In the genomic region with DNA sequence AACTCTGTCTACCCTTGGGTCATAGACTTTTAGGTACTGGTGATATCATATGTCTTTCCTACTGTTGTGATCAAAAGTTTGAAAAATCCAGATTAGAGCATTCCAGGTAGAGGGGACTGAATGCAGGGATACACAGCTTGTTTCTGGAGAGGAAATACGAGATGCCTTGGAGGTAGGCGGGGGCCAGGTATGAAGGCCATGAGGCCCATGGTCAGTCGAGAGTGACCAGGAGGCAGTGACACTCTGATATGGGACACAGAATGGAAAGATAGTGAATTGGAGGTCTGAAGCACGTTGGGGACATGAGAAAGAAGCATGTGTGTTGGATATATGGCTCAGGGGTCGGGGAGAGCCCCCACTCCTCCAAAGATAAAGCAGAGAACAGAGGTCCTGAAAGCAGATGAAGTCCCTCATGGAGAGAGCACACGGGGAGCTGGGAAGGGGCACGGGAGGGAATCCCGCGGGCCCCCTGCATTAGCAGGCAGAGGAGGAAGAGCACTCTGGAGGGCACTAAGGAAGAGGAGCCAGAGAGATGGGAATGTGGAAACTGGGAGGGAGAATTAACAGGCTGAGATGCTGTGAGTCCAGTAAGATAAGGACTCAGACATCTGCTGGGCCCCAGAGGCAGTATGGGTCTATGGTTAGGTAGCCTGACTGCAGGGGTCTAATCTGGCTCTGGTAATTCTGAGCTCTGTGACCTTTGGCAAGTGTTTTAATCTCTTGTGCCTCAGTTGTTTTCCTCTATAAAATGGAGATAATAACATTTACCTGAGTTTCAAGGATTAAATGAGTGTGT, we compare ENCODE assay signal across 16 cellular contexts. TPM values are rescaled to one million over a fixed set of nuclear protein-coding genes. Genes with fewer than 3 reads are reported as not detected.
DNase-seq lines count a peak whose midpoint lies in the region; ATAC-seq and TF ChIP-seq lines count a peak whose summit lies in the region.
"Had no signal": no experiment of that assay in that cellular context is flagged by ENCODE, and none has a peak within 500 bp of the region (broad histone marks: within the 10 kb centered on the region; RNA-seq: fewer than 3 reads in every experiment).

No MANE protein-coding gene starts in this region.

- H2AK5ac ChIP-seq in IMR-90 (ENCODE audit: low read depth, low read length) (peak overlapping the region; percentile 99), mesenchymal stem cell (ENCODE audit: low read length, severe bottlenecking) (peak overlapping the region; percentile 98)

- H2BK20ac ChIP-seq in IMR-90 (ENCODE audit: low read depth, low read length): peak overlapping the region; percentile 97

- H3K4me3 ChIP-seq in IMR-90 (ENCODE audit: insufficient read depth, low read depth, low read length) (no peak overlapping the region), mesenchymal stem cell (ENCODE audit: insufficient read depth in 1 of 2, low read depth in 1 of 2, low read length in 2 of 2) (no peak overlapping the region)
- H3K4me3 ChIP-seq: mucosa of descending colon had no signal

- CTCF ChIA-PET in IMR-90 (lab: Yijun Ruan, JAX): interaction anchor here (1.5 kb wide), 1 partner anchor 145 kb away, joined by 4 read pairs; no protein-coding TSS in a partner anchor

- H3K4ac ChIP-seq in IMR-90 (ENCODE audit: low read depth, low read length): peak overlapping the region; percentile 96
- H3K4ac ChIP-seq in mesenchymal stem cell (ENCODE audit: low read depth in 1 of 2, low read length in 2 of 2): peak overlapping the region in 1 of 2 experiments; percentile 62

- TF ChIP-seq CTCF in IMR-90 (conservative IDR thresholded peaks at IDR 0.05; ENCODE audit: low read depth, low read length) (no peak), endothelial cell (IDR thresholded peaks at IDR 0.05; ENCODE audit: unreplicated experiment) (no peak)

- H4K91ac ChIP-seq in IMR-90 (ENCODE audit: insufficient read depth, low read depth, low read length) (peak overlapping the region; percentile 85), mesenchymal stem cell (ENCODE audit: low read length) (peak overlapping the region; percentile 6)

- DNase-seq in IMR-90: no peak
- DNase-seq in activated naive CD8-positive, alpha-beta T cell treated with anti-CD3 and anti-CD28 coated beads, Interleukin-2, amount 50 U/mL, for 24 hours: no peak
- DNase-seq in mesenchymal stem cell: no peak
- no peak for DNase-seq in endothelial cell (ENCODE audit: low spot score)
- DNase-seq: amniotic stem cell; CD4-positive, alpha-beta T cell; GOT3; mucosa of descending colon; NCI-H1694; NCI-H69; SHP77 treated with DMSO at 0.1 percent for 48 hours; stimulated activated CD4-positive, alpha-beta T cell treated with anti-CD3 and anti-CD28 coated beads, Interleukin-2, amount 100 ng/mL, for 24 hours had no signal

- H4K8ac ChIP-seq in IMR-90 (ENCODE audit: low read depth in 2 of 2, low read length in 2 of 2) (peak overlapping the region; percentile 10 to 61; a peak in 3 of 4 replicates), mesenchymal stem cell (ENCODE audit: low read length) (no peak overlapping the region)

- no peaks in the 10 kb centered on the region for H4K20me1 ChIP-seq in IMR-90 (ENCODE audit: insufficient read depth, low read length)

- no peaks in the 10 kb centered on the region for H3K27me3 ChIP-seq in IMR-90 (ENCODE audit: control insufficient read depth, insufficient read depth, low read length)
- no peaks in the 10 kb centered on the region for H3K27me3 ChIP-seq in mesenchymal stem cell (ENCODE audit: control insufficient read depth in 1 of 2, insufficient read depth in 1 of 2, low read length in 2 of 2)

- H3K14ac ChIP-seq in IMR-90 (replicated peaks; ENCODE audit: low read depth, low read length): peak overlapping the region; percentile 50
- peak overlapping the region in 1 of 2 experiments; percentile 51 for H3K14ac ChIP-seq in mesenchymal stem cell (ENCODE audit: low read length in 2 of 2)

- H3K9me3 Mint-ChIP-seq in activated naive CD8-positive, alpha-beta T cell treated with anti-CD3 and anti-CD28 coated beads, Interleukin-2, amount 50 U/mL, for 24 hours: no peaks in the 10 kb centered on the region
- no peaks in the 10 kb centered on the region for H3K9me3 Mint-ChIP-seq in stimulated activated memory B cell treated with anti-CD40 and anti-IgM and Interleukin-4, amounts not matched to agents 10 μg/mL and 1 μg/mL and 100 μg/mL, for 72 hours
- no peaks in the 10 kb centered on the region for H3K9me3 Mint-ChIP-seq in endothelial cell (ENCODE audit: unreplicated experiment)
- H3K9me3 Mint-ChIP-seq: CD4-positive, alpha-beta T cell had no signal

- H3K9me1 ChIP-seq in IMR-90 (ENCODE audit: insufficient read depth, low read length): peaks cover 15% of the 10 kb centered on the region

- H3K79me1 ChIP-seq in IMR-90 (ENCODE audit: low read depth in 1 of 2, low read length in 2 of 2) (peaks cover 4 to 18% of the 10 kb centered on the region in 2 experiments; a peak in 3 of 4 replicates), mesenchymal stem cell (replicated peaks; ENCODE audit: low read length, poor library complexity, severe bottlenecking) (peaks cover 2% of the 10 kb centered on the region)

- BruUV-seq in IMR-90 (replicated peaks; lab: Mats Ljungman, UMichigan): no TSS peak

- no CpG with 5 or more reads among the region's 9 CpGs for WGBS in IMR-90 (ENCODE audit: extremely low coverage in 2 of 2, insufficient read length in 1 of 2), 2 experiments
- WGBS in mesenchymal stem cell: 92% methylated on average over 9 of the region's 9 CpGs

- no peak for TF ChIP-seq RAD21 in IMR-90 (IDR thresholded peaks at IDR 0.05; ENCODE audit: low read length)

- H2AK9ac ChIP-seq in IMR-90 (replicated peaks; ENCODE audit: low read depth, low read length, poor library complexity): peak overlapping the region; percentile 77

- H2AFZ ChIP-seq in IMR-90 (replicated peaks; ENCODE audit: low read length, poor library complexity) (no peak overlapping the region), mesenchymal stem cell (ENCODE audit: low read depth, low read length) (no peak overlapping the region)

- dilution Hi-C loops in IMR-90 (cut with HindIII; ENCODE audit: low sequenced_read_pairs, unreplicated experiment): no loop called here

- H3K27ac Mint-ChIP-seq in activated naive CD8-positive, alpha-beta T cell treated with anti-CD3 and anti-CD28 coated beads, Interleukin-2, amount 50 U/mL, for 24 hours: peak overlapping the region; percentile 3
- H3K27ac Mint-ChIP-seq in stimulated activated memory B cell treated with anti-CD40 and anti-IgM and Interleukin-4, amounts not matched to agents 10 μg/mL and 1 μg/mL and 100 μg/mL, for 72 hours: peak overlapping the region; percentile 23
- no peak overlapping the region for H3K27ac Mint-ChIP-seq in endothelial cell (ENCODE audit: unreplicated experiment)
- H3K27ac Mint-ChIP-seq: CD4-positive, alpha-beta T cell; WTC11 had no signal

- intact Hi-C loops in IMR-90 (cut with micrococcal nuclease): loop anchor here (5.0 kb wide), 1 partner anchor 46 kb away; no protein-coding TSS in a partner anchor

- peak overlapping the region; percentile 60; the same call in 1 of the 2 replicates for H4K5ac ChIP-seq in IMR-90 (ENCODE audit: low read depth, low read length)

- peak overlapping the region; percentile 38; the same call in 1 of the 2 replicates for H3K56ac ChIP-seq in IMR-90 (ENCODE audit: extremely low read depth, insufficient read depth, low read length)

- H2BK5ac ChIP-seq in IMR-90 (ENCODE audit: low read depth, low read length, poor library complexity, severe bottlenecking) (peak overlapping the region; percentile 43), mesenchymal stem cell (ENCODE audit: low read depth, low read length, poor library complexity, severe bottlenecking) (peak overlapping the region; percentile 33)

- H3K4me1 Mint-ChIP-seq in activated naive CD8-positive, alpha-beta T cell treated with anti-CD3 and anti-CD28 coated beads, Interleukin-2, amount 50 U/mL, for 24 hours: peaks cover 6% of the 10 kb centered on the region
- H3K4me1 Mint-ChIP-seq in stimulated activated memory B cell treated with anti-CD40 and anti-IgM and Interleukin-4, amounts not matched to agents 10 μg/mL and 1 μg/mL and 100 μg/mL, for 72 hours: no peaks in the 10 kb centered on the region
- H3K4me1 Mint-ChIP-seq in endothelial cell (ENCODE audit: unreplicated experiment): peaks cover 4% of the 10 kb centered on the region

- ATAC-seq in IMR-90 (ENCODE audit: low read depth) (no peak), HG03097 (IDR thresholded peaks at IDR 0.05; ENCODE audit: low FRiP score, unreplicated experiment) (no peak), GM18861 (IDR thresholded peaks at IDR 0.05; ENCODE audit: unreplicated experiment) (no peak)
- no peak for ATAC-seq in activated naive CD8-positive, alpha-beta T cell treated with anti-CD3 and anti-CD28 coated beads, Interleukin-2, amount 50 U/mL, for 24 hours
- no peak for ATAC-seq in stimulated activated memory B cell treated with anti-CD40 and anti-IgM and Interleukin-4, amounts not matched to agents 10 μg/mL and 1 μg/mL and 100 μg/mL, for 72 hours
- ATAC-seq: WTC11 had no signal

- H2BK12ac ChIP-seq in mesenchymal stem cell (ENCODE audit: low read length in 2 of 2): peak overlapping the region; percentile 38 to 83

- H3K36me3 Mint-ChIP-seq in activated naive CD8-positive, alpha-beta T cell treated with anti-CD3 and anti-CD28 coated beads, Interleukin-2, amount 50 U/mL, for 24 hours (ENCODE audit: low read depth): no peaks in the 10 kb centered on the region
- no peaks in the 10 kb centered on the region for H3K36me3 Mint-ChIP-seq in stimulated activated memory B cell treated with anti-CD40 and anti-IgM and Interleukin-4, amounts not matched to agents 10 μg/mL and 1 μg/mL and 100 μg/mL, for 72 hours
- no peaks in the 10 kb centered on the region for H3K36me3 Mint-ChIP-seq in endothelial cell (ENCODE audit: low read depth, unreplicated experiment)
- H3K36me3 Mint-ChIP-seq: WTC11 had no signal

- peak overlapping the region; percentile 89 for H2BK120ac ChIP-seq in IMR-90 (ENCODE audit: low read depth, low read length)
- H2BK120ac ChIP-seq in mesenchymal stem cell (ENCODE audit: low read depth, low read length): no peak overlapping the region

- H3K9ac ChIP-seq in IMR-90 (ENCODE audit: low read depth, low read length): no peak overlapping the region
- H3K9ac ChIP-seq in mesenchymal stem cell (ENCODE audit: low read length): no peak overlapping the region

- no peaks in the 10 kb centered on the region for H3K36me3 ChIP-seq in IMR-90 (ENCODE audit: control insufficient read depth, insufficient read depth, low read length)
- H3K36me3 ChIP-seq in mesenchymal stem cell (ENCODE audit: control insufficient read depth in 1 of 2, insufficient read depth in 2 of 2, low read depth in 1 of 2, low read length in 2 of 2): no peaks in the 10 kb centered on the region

- in situ Hi-C loops in IMR-90 (cut with MboI; ENCODE audit: low sequenced_read_pairs): no loop called here

- POLR2A ChIA-PET in IMR-90 (lab: Charles Lee; ENCODE audit: unreplicated experiment): no interaction called here

- H3K4me2 ChIP-seq in IMR-90 (ENCODE audit: low read depth, low read length): no peak overlapping the region
- H3K4me2 ChIP-seq in mesenchymal stem cell (ENCODE audit: low read length, poor library complexity, severe bottlenecking): no peak overlapping the region

- H3K9me3 ChIP-seq in IMR-90 (ENCODE audit: control insufficient read depth, insufficient read depth, low read length) (no peaks in the 10 kb centered on the region), mesenchymal stem cell (ENCODE audit: control insufficient read depth, low read length) (no peaks in the 10 kb centered on the region)

- H3K4me1 ChIP-seq in IMR-90 (ENCODE audit: control insufficient read depth, insufficient read depth, low read length): peaks cover 13% of the 10 kb centered on the region
- peaks cover 7% of the 10 kb centered on the region for H3K4me1 ChIP-seq in mesenchymal stem cell (ENCODE audit: control insufficient read depth, insufficient read depth, low read depth, low read length)

- TF ChIP-seq POLR2A in IMR-90 (IDR thresholded peaks at IDR 0.05; ENCODE audit: low read depth, low read length): no peak

- no peaks in the 10 kb centered on the region for H3K27me3 Mint-ChIP-seq in activated naive CD8-positive, alpha-beta T cell treated with anti-CD3 and anti-CD28 coated beads, Interleukin-2, amount 50 U/mL, for 24 hours
- no peaks in the 10 kb centered on the region for H3K27me3 Mint-ChIP-seq in stimulated activated memory B cell treated with anti-CD40 and anti-IgM and Interleukin-4, amounts not matched to agents 10 μg/mL and 1 μg/mL and 100 μg/mL, for 72 hours
- peaks cover 4% of the 10 kb centered on the region for H3K27me3 Mint-ChIP-seq in endothelial cell (ENCODE audit: unreplicated experiment)
- H3K27me3 Mint-ChIP-seq: CD4-positive, alpha-beta T cell had no signal

- H3K4me3 Mint-ChIP-seq in activated naive CD8-positive, alpha-beta T cell treated with anti-CD3 and anti-CD28 coated beads, Interleukin-2, amount 50 U/mL, for 24 hours: no peak overlapping the region
- no peak overlapping the region for H3K4me3 Mint-ChIP-seq in stimulated activated memory B cell treated with anti-CD40 and anti-IgM and Interleukin-4, amounts not matched to agents 10 μg/mL and 1 μg/mL and 100 μg/mL, for 72 hours
- no peak overlapping the region for H3K4me3 Mint-ChIP-seq in endothelial cell (ENCODE audit: unreplicated experiment)
- H3K4me3 Mint-ChIP-seq: CD4-positive, alpha-beta T cell; WTC11 had no signal

- H2BK15ac ChIP-seq in IMR-90 (ENCODE audit: low read depth, low read length) (peak overlapping the region; percentile 97; the same call in 2 of the 3 replicates), mesenchymal stem cell (ENCODE audit: low read depth, poor library complexity, severe bottlenecking) (peak overlapping the region; percentile 6)

- H3K27ac ChIP-seq in IMR-90 (ENCODE audit: insufficient read depth, low read length): 0 out of 2 replicates have a peak overlapping the region, but pooled peaks have one; percentile 7
- H3K27ac ChIP-seq in mesenchymal stem cell (ENCODE audit: low read length, poor library complexity, severe bottlenecking): no peak overlapping the region

- peak overlapping the region; percentile 69 for H3K23ac ChIP-seq in IMR-90 (ENCODE audit: low read depth, low read length)
- H3K23ac ChIP-seq in mesenchymal stem cell (ENCODE audit: low read length in 2 of 2): no peak overlapping the region

- H3K18ac ChIP-seq in IMR-90 (ENCODE audit: low read depth, low read length) (peak overlapping the region; percentile 81; the same call in 1 of the 2 replicates), mesenchymal stem cell (ENCODE audit: low read depth in 1 of 2, low read length in 2 of 2) (peak overlapping the region; percentile 3 to 19)

RNA-seq across cellular contexts. Expression of a gene that starts 15.9 kb away (rescaled TPM):
- total RNA-seq in IMR-90 (2012; rRNA removed) (237 and 256 TPM in 2 replicates), endothelial cell (ENCODE audit: unreplicated experiment) (289 TPM)
- 297 and 394 TPM in 2 replicates for polyA plus RNA-seq in IMR-90 (2012; rRNA removed)
- 52.5 and 172 TPM in 2 replicates for polyA plus RNA-seq in IMR-90 (2012; cell fraction: cytosol; rRNA removed)
- polyA plus RNA-seq in IMR-90 (2012; cell fraction: nucleus; rRNA removed; ENCODE audit: low replicate concordance): 113 and 275 TPM in 2 replicates
- polyA plus RNA-seq in mesenchymal stem cell (2013, experiment 1 of 2): 146 TPM
- 152 TPM for polyA plus RNA-seq in mesenchymal stem cell (2013, experiment 2 of 2)

RNA-seq across cellular contexts. Expression of a gene that starts 30.9 kb away (rescaled TPM):
- total RNA-seq in IMR-90 (2012; rRNA removed) (9.7 and 10.6 TPM in 2 replicates), endothelial cell (ENCODE audit: unreplicated experiment) (41.4 TPM)
- 14.6 and 19.7 TPM in 2 replicates for polyA plus RNA-seq in IMR-90 (2012; rRNA removed)
- 4.8 and 5.6 TPM in 2 replicates for polyA plus RNA-seq in IMR-90 (2012; cell fraction: cytosol; rRNA removed)
- 7.4 and 39.5 TPM in 2 replicates for polyA plus RNA-seq in IMR-90 (2012; cell fraction: nucleus; rRNA removed; ENCODE audit: low replicate concordance)
- 22.1 TPM for polyA plus RNA-seq in mesenchymal stem cell (2013, experiment 1 of 2)
- 21.5 TPM for polyA plus RNA-seq in mesenchymal stem cell (2013, experiment 2 of 2)
